ENCODE assay signal across 14 cellular contexts in the genomic region with DNA sequence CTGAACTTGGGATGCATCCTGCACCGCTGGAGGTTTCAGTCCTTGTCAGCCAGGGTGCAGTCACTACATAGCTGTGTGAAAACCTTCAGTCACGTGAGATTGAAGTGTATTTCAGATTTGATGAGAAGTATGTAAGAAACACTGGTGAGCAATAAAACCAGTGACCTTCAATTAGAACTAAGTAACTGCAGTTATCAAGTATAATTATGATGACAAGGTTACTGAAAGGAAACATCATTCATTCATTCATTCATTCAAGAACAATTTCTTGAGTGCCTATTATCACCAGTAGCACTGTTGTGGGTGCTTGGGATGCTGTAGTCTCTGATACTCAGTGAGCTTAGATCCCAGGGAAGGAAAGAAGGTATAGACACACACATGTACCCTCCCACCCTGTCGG. TPM values are rescaled to one million over a fixed set of nuclear protein-coding genes. Genes with fewer than 3 reads are reported as not detected.
"Had no signal": no experiment of that assay in that cellular context is flagged by ENCODE, and none has a peak within 500 bp of the region (broad histone marks: within the 10 kb centered on the region; RNA-seq: fewer than 3 reads in every experiment).

No MANE protein-coding gene starts in this region.

- H3K4me3 ChIP-seq: adrenal gland, colonic mucosa, tibial artery, uterus had no signal

- H3K9me3 ChIP-seq: adrenal gland, colonic mucosa, tibial artery, uterus had no signal

- H3K4me3 Mint-ChIP-seq: activated naive CD4-positive, alpha-beta T cell treated with anti-CD3 and anti-CD28 coated beads, Interleukin-2, amount 50 U/mL, for 24 hours; natural killer cell treated with Interleukin-12 subunit alpha and Interleukin-12 subunit beta and Interleukin-15 and Interleukin-18, amount 100 ng/mL, for 72 hours had no signal

- H3K9me3 Mint-ChIP-seq: activated naive CD4-positive, alpha-beta T cell treated with anti-CD3 and anti-CD28 coated beads, Interleukin-2, amount 50 U/mL, for 24 hours; natural killer cell treated with Interleukin-12 subunit alpha and Interleukin-12 subunit beta and Interleukin-15 and Interleukin-18, amount 100 ng/mL, for 72 hours; stimulated activated naive B cell treated with anti-CD40 and anti-IgM and Interleukin-4, amounts not matched to agents 10 μg/mL and 1 μg/mL and 100 μg/mL, for 72 hours had no signal

- DNase-seq: activated CD4-positive, alpha-beta T cell treated with anti-CD3 and anti-CD28 coated beads, Interleukin-2, amount 50 U/mL, for 4 hours; activated CD4-positive, CD25-positive, alpha-beta regulatory T cell; activated effector memory CD4-positive, alpha-beta T cell treated with anti-CD3 and anti-CD28 coated beads, Interleukin-2, amount 50 U/mL, for 16 hours; activated T-cell treated with anti-CD3 and anti-CD28 coated beads for 4 hours; colonic mucosa; head of caudate nucleus; stimulated activated naive B cell treated with anti-CD40 and anti-IgM and Interleukin-4, amounts not matched to agents 10 μg/mL and 1 μg/mL and 100 μg/mL, for 72 hours; T-helper 2 cell; tibial artery had no signal

- H3K27me3 ChIP-seq: adrenal gland, colonic mucosa, tibial artery, uterus had no signal

- H3K36me3 ChIP-seq: colonic mucosa, uterus had no signal

- H3K27me3 Mint-ChIP-seq: activated naive CD4-positive, alpha-beta T cell treated with anti-CD3 and anti-CD28 coated beads, Interleukin-2, amount 50 U/mL, for 24 hours; natural killer cell treated with Interleukin-12 subunit alpha and Interleukin-12 subunit beta and Interleukin-15 and Interleukin-18, amount 100 ng/mL, for 72 hours; stimulated activated naive B cell treated with anti-CD40 and anti-IgM and Interleukin-4, amounts not matched to agents 10 μg/mL and 1 μg/mL and 100 μg/mL, for 72 hours had no signal

- H3K4me1 ChIP-seq: colonic mucosa, uterus had no signal

- H3K27ac Mint-ChIP-seq: activated naive CD4-positive, alpha-beta T cell treated with anti-CD3 and anti-CD28 coated beads, Interleukin-2, amount 50 U/mL, for 24 hours had no signal

- H3K27ac ChIP-seq: tibial artery had no signal

- ATAC-seq: natural killer cell treated with Interleukin-12 subunit alpha and Interleukin-12 subunit beta and Interleukin-15 and Interleukin-18, amount 100 ng/mL, for 72 hours had no signal

RNA-seq across cellular contexts. Expression of a gene that starts 46.1 kb away (rescaled TPM):
- total RNA-seq: cardiac septum; colonic mucosa; natural killer cell treated with Interleukin-12 subunit alpha and Interleukin-12 subunit beta and Interleukin-15 and Interleukin-18, amount 100 ng/mL, for 72 hours had no signal
